8 cellular contexts compared by ENCODE assay signal in the genomic region with DNA sequence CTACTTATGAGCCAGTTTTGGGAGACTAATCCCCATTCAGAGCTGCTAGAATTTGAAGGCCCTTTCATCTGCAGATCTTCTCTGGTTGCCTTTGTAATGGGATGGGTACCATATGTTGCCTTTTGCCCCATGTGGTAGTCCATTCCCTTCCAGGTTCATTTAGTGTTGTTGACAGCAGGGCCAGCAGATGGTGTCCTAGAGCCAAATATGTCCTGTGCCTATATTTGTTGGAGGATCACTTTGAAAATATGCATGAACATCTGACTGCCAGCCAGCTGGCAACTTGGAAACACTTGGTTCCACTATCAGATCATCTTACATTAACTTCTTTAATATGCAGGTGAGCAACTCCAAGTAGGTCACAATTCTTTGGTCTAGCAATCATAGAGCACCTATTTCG. TPM values are rescaled to one million over a fixed set of nuclear protein-coding genes. Genes with fewer than 3 reads are reported as not detected.
DNase-seq lines count a peak whose midpoint lies in the region; ATAC-seq and TF ChIP-seq lines count a peak whose summit lies in the region.

No MANE protein-coding gene starts in this region.

- peaks cover 3% of the 10 kb centered on the region for H3K27me3 Mint-ChIP-seq in CD4-positive, CD25-positive, alpha-beta regulatory T cell

- H3K79me2 ChIP-seq in fibroblast of lung (ENCODE audit: control insufficient read depth, insufficient read depth, low read length), result no peaks in the 10 kb centered on the region

- peaks cover 0 to 7% of the 10 kb centered on the region in 2 experiments for H3K9me3 ChIP-seq in CD4-positive, CD25-positive, alpha-beta regulatory T cell (ENCODE audit: control insufficient read depth in 2 of 2, low read length in 2 of 2)
- no peaks in the 10 kb centered on the region for H3K9me3 ChIP-seq in fibroblast of lung (ENCODE audit: control insufficient read depth, insufficient read depth, low read depth, low read length)

- H3K4me1 ChIP-seq in CD4-positive, CD25-positive, alpha-beta regulatory T cell (ENCODE audit: control insufficient read depth, insufficient read depth, low read length, poor library complexity, severe bottlenecking), result peaks cover 3% of the 10 kb centered on the region
- H3K4me1 ChIP-seq in fibroblast of lung (ENCODE audit: control insufficient read depth, extremely low read depth, insufficient read depth, low read length), result no peaks in the 10 kb centered on the region

- peak; percentile 76 to 82 for TF ChIP-seq CTCF in fibroblast of lung (conservative IDR thresholded peaks at IDR 0.05 in 1 of 2, IDR thresholded peaks at IDR 0.05 in 1 of 2; ENCODE audit: low read depth in 1 of 2, low read length in 2 of 2)

- no peak overlapping the region for H3K27ac ChIP-seq in CD4-positive, CD25-positive, alpha-beta regulatory T cell (ENCODE audit: insufficient read depth, low read length, poor library complexity, severe bottlenecking)
- no peak overlapping the region for H3K27ac ChIP-seq in fibroblast of lung (ENCODE audit: insufficient read depth, low read length)

- H4K20me1 ChIP-seq in fibroblast of lung (ENCODE audit: control insufficient read depth, extremely low read depth, insufficient read depth, low read length), result no peaks in the 10 kb centered on the region

- H3K36me3 ChIP-seq in CD4-positive, CD25-positive, alpha-beta regulatory T cell (ENCODE audit: control insufficient read depth, insufficient read depth, low read length), result no peaks in the 10 kb centered on the region
- H3K36me3 ChIP-seq in fibroblast of lung (ENCODE audit: control insufficient read depth, insufficient read depth, low read length), result no peaks in the 10 kb centered on the region

- no peak overlapping the region for H3K4me2 ChIP-seq in fibroblast of lung (ENCODE audit: extremely low read depth, insufficient read depth, low read length)

- H3K36me3 Mint-ChIP-seq in CD4-positive, CD25-positive, alpha-beta regulatory T cell, result no peaks in the 10 kb centered on the region

- ATAC-seq in CD4-positive, CD25-positive, alpha-beta regulatory T cell (ENCODE audit: low read depth in 2 of 2), result peak; percentile 65 to 70
- peak; percentile 61 for ATAC-seq in GM19025 (IDR thresholded peaks at IDR 0.05; ENCODE audit: low read depth, unreplicated experiment)
- peak; percentile 62 for ATAC-seq in HG03520 (IDR thresholded peaks at IDR 0.05; ENCODE audit: unreplicated experiment)

- H3K9me3 Mint-ChIP-seq in CD4-positive, CD25-positive, alpha-beta regulatory T cell, result peaks cover 0 to 8% (median 0%) of the 10 kb centered on the region in 7 donors

- H3K27ac Mint-ChIP-seq in CD4-positive, CD25-positive, alpha-beta regulatory T cell, result peak overlapping the region in 1 of 3 donors; percentile 43

- H2AFZ ChIP-seq in fibroblast of lung (ENCODE audit: low read length), result no peak overlapping the region

- no peak overlapping the region for H3K4me3 ChIP-seq in CD4-positive, CD25-positive, alpha-beta regulatory T cell (ENCODE audit: low read depth, low read length)
- H3K4me3 ChIP-seq in fibroblast of lung (replicated peaks in 1 of 4; ENCODE audit: control extremely low read depth in 1 of 4, insufficient read depth in 1 of 4, low read depth in 3 of 4, low read length in 4 of 4), result no peak overlapping the region

- H3K4me1 Mint-ChIP-seq in CD4-positive, CD25-positive, alpha-beta regulatory T cell, result peaks cover 4 to 17% (median 8%) of the 10 kb centered on the region in 4 donors

- no peak overlapping the region for H3K4me3 Mint-ChIP-seq in CD4-positive, CD25-positive, alpha-beta regulatory T cell

- peak; percentile 23 to 71 (median 65) for DNase-seq in CD4-positive, CD25-positive, alpha-beta regulatory T cell
- DNase-seq in NCI-H82 (lab: John Stamatoyannopoulos, UW), result peak; percentile 77
- peak; percentile 52 for DNase-seq in activated CD8-positive, alpha-beta memory T cell treated with anti-CD3 and anti-CD28 coated beads, Interleukin-2, amount 50 U/mL, for 4 hours
- peak; percentile 64 to 78 for DNase-seq in fibroblast of lung (ENCODE audit: low read depth in 2 of 2)
- peak; percentile 47 for DNase-seq in non-pigmented ciliary epithelial cell (ENCODE audit: low read depth)
- no peak for DNase-seq in nucleus accumbens (lab: John Stamatoyannopoulos, UW)

- H3K27me3 ChIP-seq in CD4-positive, CD25-positive, alpha-beta regulatory T cell (ENCODE audit: control insufficient read depth, insufficient read depth, low read length), result peaks cover 2% of the 10 kb centered on the region
- no peaks in the 10 kb centered on the region for H3K27me3 ChIP-seq in fibroblast of lung (ENCODE audit: control insufficient read depth, insufficient read depth, low read length)

- no peak overlapping the region for H3K9ac ChIP-seq in fibroblast of lung (ENCODE audit: insufficient read depth, low read length)

RNA-seq across cellular contexts. Expression of a gene that starts 30.4 kb away (rescaled TPM):
- not detected for total RNA-seq in CD4-positive, CD25-positive, alpha-beta regulatory T cell
- not detected for polyA plus RNA-seq in CD4-positive, CD25-positive, alpha-beta regulatory T cell
- total RNA-seq in fibroblast of lung, result 2.3 and 16.2 TPM in 2 replicates
- polyA plus RNA-seq in fibroblast of lung, result 0.79 and 1.3 TPM in 2 replicates
- 0.73 and 1.2 TPM in 2 replicates for polyA plus RNA-seq in fibroblast of lung (2012)
- 0.56 and 0.94 TPM in 2 replicates for polyA minus RNA-seq in fibroblast of lung (ENCODE audit: low replicate concordance)

Comparison
In these comparisons a context has a peak if more than half of its experiments do, and no peak if none do; other contexts are left out.
1. DNase-seq: peak in CD4-positive, CD25-positive, alpha-beta regulatory T cell (3 of 3), NCI-H82 (single experiment), activated CD8-positive, alpha-beta memory T cell treated with anti-CD3 and anti-CD28 coated beads, Interleukin-2, amount 50 U/mL, for 4 hours (single experiment), fibroblast of lung (2 of 2) and non-pigmented ciliary epithelial cell (single experiment); none in nucleus accumbens (0 of 56).
2. Peak in every context shown above with its lines, with median percentiles within 50 percentile points of each other: ATAC-seq.